In genomic region chr1:16109571-16109970, GRCh38 we compare ENCODE assay signal across 23 cellular contexts. TPM values are rescaled to one million over a fixed set of nuclear protein-coding genes. Genes with fewer than 3 reads are reported as not detected.
DNase-seq lines count a peak whose midpoint lies in the region; ATAC-seq, FAIRE-seq and TF ChIP-seq lines count a peak whose summit lies in the region.
"Had no signal": no experiment of that assay in that cellular context is flagged by ENCODE, and none has a peak within 500 bp of the region (broad histone marks: within the 10 kb centered on the region; RNA-seq: fewer than 3 reads in every experiment).

No MANE protein-coding gene starts in this region.

- H3K4me3 ChIP-seq in kidney (ENCODE audit: low read length in 2 of 2), result no peak overlapping the region
- no peak overlapping the region for H3K4me3 ChIP-seq in upper lobe of right lung
- H3K4me3 ChIP-seq in small intestine (ENCODE audit: low read depth in 1 of 2, low read length in 2 of 2), result no peak overlapping the region
- no peak overlapping the region for H3K4me3 ChIP-seq in vagina

- H3K27ac ChIP-seq in kidney (ENCODE audit: low read depth in 2 of 2, low read length in 2 of 2) (no peak overlapping the region), upper lobe of right lung (no peak overlapping the region), small intestine (ENCODE audit: low read depth in 1 of 2, low read length in 1 of 2) (no peak overlapping the region), vagina (no peak overlapping the region)
- H3K27ac ChIP-seq: C4-2B had no signal

- peaks cover 10% of the 10 kb centered on the region for H3K27me3 Mint-ChIP-seq in endothelial cell (ENCODE audit: unreplicated experiment)

- peaks cover 14% of the 10 kb centered on the region for H3K4me1 Mint-ChIP-seq in endothelial cell (ENCODE audit: unreplicated experiment)

- no peak for TF ChIP-seq POLR2A in vagina (IDR thresholded peaks at IDR 0.05)

- DNase-seq in HPDE6-E6E7 (ENCODE audit: extremely low spot score), result peak; percentile 76
- DNase-seq in astrocyte of the hippocampus (ENCODE audit: low read depth, low spot score), result peak; percentile 4
- DNase-seq in kidney, result peak; percentile 20
- DNase-seq in upper lobe of right lung, result no peak
- DNase-seq in small intestine, result no peak
- DNase-seq in endothelial cell (ENCODE audit: low spot score), result no peak
- no peak for DNase-seq in vagina (ENCODE audit: extremely low spot score in 2 of 2)
- DNase-seq: AML-193, Kasumi-1, MM.1S, NCI-H1092 treated with DMSO at 0.1 percent for 48 hours, NCI-H2081, NCI-H510A, NCI-H748 treated with DMSO at 0.1 percent for 48 hours, OCI-M1, SHP77 treated with DMSO at 0.1 percent for 48 hours, SK-N-SH had no signal

- H3K36me3 ChIP-seq in kidney (ENCODE audit: control insufficient read depth in 1 of 2, insufficient read depth in 2 of 2, low read length in 2 of 2) (no peaks in the 10 kb centered on the region), upper lobe of right lung (no peaks in the 10 kb centered on the region), small intestine (ENCODE audit: control insufficient read depth in 2 of 2, insufficient read depth in 2 of 2, low read length in 2 of 2) (no peaks in the 10 kb centered on the region), vagina (no peaks in the 10 kb centered on the region)

- peaks cover 0 to 4% of the 10 kb centered on the region in 2 donors for H3K9me3 ChIP-seq in kidney (ENCODE audit: control insufficient read depth in 1 of 2, low read length in 2 of 2)
- H3K9me3 ChIP-seq in upper lobe of right lung, result peaks cover 7% of the 10 kb centered on the region
- H3K9me3 ChIP-seq in small intestine (ENCODE audit: control insufficient read depth, low read depth), result no peaks in the 10 kb centered on the region
- H3K9me3 ChIP-seq in vagina, result no peaks in the 10 kb centered on the region
- H3K9me3 ChIP-seq: SK-N-SH had no signal

- H3K9me3 Mint-ChIP-seq in endothelial cell (ENCODE audit: unreplicated experiment), result no peaks in the 10 kb centered on the region

- no peak overlapping the region for H3K9ac ChIP-seq in kidney (ENCODE audit: low read length in 2 of 2)
- H3K9ac ChIP-seq: SK-N-SH had no signal

- H3K4me3 Mint-ChIP-seq in endothelial cell (ENCODE audit: unreplicated experiment), result no peak overlapping the region

- no peak for TF ChIP-seq CTCF in kidney (IDR thresholded peaks at IDR 0.05; ENCODE audit: borderline replicate concordance, extremely low read depth, insufficient read depth)
- TF ChIP-seq CTCF in upper lobe of right lung (IDR thresholded peaks at IDR 0.05), result no peak
- no peak for TF ChIP-seq CTCF in endothelial cell (IDR thresholded peaks at IDR 0.05; ENCODE audit: unreplicated experiment)
- no peak for TF ChIP-seq CTCF in vagina (IDR thresholded peaks at IDR 0.05)

- intact Hi-C loops in kidney (cut with DNase I), result no loop called here
- intact Hi-C loops in upper lobe of right lung (cut with DNase I), result no loop called here
- intact Hi-C loops in vagina (cut with DNase I), result no loop called here

- H3K4me1 ChIP-seq in kidney (ENCODE audit: control insufficient read depth in 1 of 2, insufficient read depth in 1 of 2, low read depth in 1 of 2, low read length in 2 of 2), result peaks cover 0 to 2% of the 10 kb centered on the region in 2 donors
- no peaks in the 10 kb centered on the region for H3K4me1 ChIP-seq in upper lobe of right lung
- no peaks in the 10 kb centered on the region for H3K4me1 ChIP-seq in small intestine (ENCODE audit: control insufficient read depth in 2 of 2, insufficient read depth in 1 of 2, low read depth in 1 of 2, low read length in 1 of 2)
- H3K4me1 ChIP-seq in vagina, result peaks cover 9% of the 10 kb centered on the region

- WGBS in small intestine, 3 donors, result 69 to 89% (median 88%) methylated on average over 1 of the region's 1 CpG

- H3K27ac Mint-ChIP-seq in endothelial cell (ENCODE audit: unreplicated experiment), result no peak overlapping the region

- peaks cover 13% of the 10 kb centered on the region for H3K36me3 Mint-ChIP-seq in endothelial cell (ENCODE audit: low read depth, unreplicated experiment)

- FAIRE-seq in kidney (lab: Jason Lieb, UNC) (no peak), small intestine (lab: Jason Lieb, UNC) (no peak)
- FAIRE-seq: D721Med, GM12892, GM18507, H54 had no signal

- H3K27me3 ChIP-seq in upper lobe of right lung (no peaks in the 10 kb centered on the region), small intestine (ENCODE audit: control insufficient read depth in 2 of 2, insufficient read depth in 2 of 2, low read length in 2 of 2) (peaks cover 0 to 2% of the 10 kb centered on the region in 2 donors), vagina (no peaks in the 10 kb centered on the region)

- peak; percentile 22 for ATAC-seq in upper lobe of right lung

RNA-seq across cellular contexts. Expression of gene FAM131C, which starts 36.1 kb away (rescaled TPM):
- total RNA-seq in kidney, result 5.0 TPM
- 12.0 TPM for polyA plus RNA-seq in kidney (ENCODE audit: insufficient read depth, low read depth, low replicate concordance)
- total RNA-seq in upper lobe of right lung, result not detected
- polyA plus RNA-seq in small intestine, result under 1 TPM in 2 of 3 donors, not detected in 1; 0.21 to 0.45 TPM
- 0.56 TPM for total RNA-seq in endothelial cell (ENCODE audit: unreplicated experiment)
- 0.98 TPM for total RNA-seq in vagina
- total RNA-seq: RPMI7951 had no signal

RNA-seq across cellular contexts. Expression of gene EPHA2, which starts 46.3 kb away (rescaled TPM):
- total RNA-seq in kidney (34.2 TPM), upper lobe of right lung (44.8 TPM), endothelial cell (ENCODE audit: unreplicated experiment) (109 TPM), vagina (264 TPM)
- polyA plus RNA-seq in kidney (ENCODE audit: insufficient read depth, low read depth, low replicate concordance) (5.5 TPM), small intestine (10 to 100 TPM; 16.4 to 23.8 (median 23.3) TPM)

Comparison
In these comparisons a context has a peak if more than half of its experiments do, and no peak if none do; other contexts are left out.
1. DNase-seq: peak in HPDE6-E6E7 (single experiment), astrocyte of the hippocampus (single experiment) and kidney (single experiment); none in upper lobe of right lung (single experiment), small intestine (single experiment), endothelial cell (single experiment) and vagina (0 of 2).